Comparison of ENCODE assay signal across 1 cellular context in genomic region chr5:56816546-56817081, GRCh38.
TF ChIP-seq lines count a peak whose summit lies in the region.

No MANE protein-coding gene starts in this region.

TF ChIP-seq in HepG2, 621 proteins besides CTCF, POLR2A, EP300 and RAD21 (continued from another document and continues in another):
- TF ChIP-seq, protein P1, sequence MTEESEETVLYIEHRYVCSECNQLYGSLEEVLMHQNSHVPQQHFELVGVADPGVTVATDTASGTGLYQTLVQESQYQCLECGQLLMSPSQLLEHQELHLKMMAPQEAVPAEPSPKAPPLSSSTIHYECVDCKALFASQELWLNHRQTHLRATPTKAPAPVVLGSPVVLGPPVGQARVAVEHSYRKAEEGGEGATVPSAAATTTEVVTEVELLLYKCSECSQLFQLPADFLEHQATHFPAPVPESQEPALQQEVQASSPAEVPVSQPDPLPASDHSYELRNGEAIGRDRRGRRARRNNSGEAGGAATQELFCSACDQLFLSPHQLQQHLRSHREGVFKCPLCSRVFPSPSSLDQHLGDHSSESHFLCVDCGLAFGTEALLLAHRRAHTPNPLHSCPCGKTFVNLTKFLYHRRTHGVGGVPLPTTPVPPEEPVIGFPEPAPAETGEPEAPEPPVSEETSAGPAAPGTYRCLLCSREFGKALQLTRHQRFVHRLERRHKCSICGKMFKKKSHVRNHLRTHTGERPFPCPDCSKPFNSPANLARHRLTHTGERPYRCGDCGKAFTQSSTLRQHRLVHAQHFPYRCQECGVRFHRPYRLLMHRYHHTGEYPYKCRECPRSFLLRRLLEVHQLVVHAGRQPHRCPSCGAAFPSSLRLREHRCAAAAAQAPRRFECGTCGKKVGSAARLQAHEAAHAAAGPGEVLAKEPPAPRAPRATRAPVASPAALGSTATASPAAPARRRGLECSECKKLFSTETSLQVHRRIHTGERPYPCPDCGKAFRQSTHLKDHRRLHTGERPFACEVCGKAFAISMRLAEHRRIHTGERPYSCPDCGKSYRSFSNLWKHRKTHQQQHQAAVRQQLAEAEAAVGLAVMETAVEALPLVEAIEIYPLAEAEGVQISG (CRISPR knock-in tag; IDR thresholded peaks at IDR 0.05), result peak; percentile 42; the same call in 1 of the 2 replicates
- TF ChIP-seq ZNF83 (CRISPR knock-in tag; IDR thresholded peaks at IDR 0.05; ENCODE audit: borderline replicate concordance) (no peak), ZNF782 (CRISPR knock-in tag; IDR thresholded peaks at IDR 0.05; ENCODE audit: borderline replicate concordance) (no peak), ZBTB40 (IDR thresholded peaks at IDR 0.05) (no peak), ZBTB40 (CRISPR knock-in tag; IDR thresholded peaks at IDR 0.05) (no peak), ZHX2 (IDR thresholded peaks at IDR 0.05; ENCODE audit: low read depth) (no peak), ZHX2 (CRISPR knock-in tag; IDR thresholded peaks at IDR 0.05; ENCODE audit: borderline replicate concordance) (no peak), NKX3-1 (CRISPR knock-in tag; IDR thresholded peaks at IDR 0.05) (no peak), ZSCAN9 (CRISPR knock-in tag; IDR thresholded peaks at IDR 0.05; ENCODE audit: borderline replicate concordance) (0 out of 2 replicates have a peak, but pooled peaks have one; percentile 49), ZNF207 (IDR thresholded peaks at IDR 0.05; ENCODE audit: borderline replicate concordance) (no peak), FOSL1 (CRISPR knock-in tag; IDR thresholded peaks at IDR 0.05; ENCODE audit: borderline replicate concordance) (no peak), ELF1 (CRISPR knock-in tag; IDR thresholded peaks at IDR 0.05) (peak; percentile 49; the same call in 1 of the 2 replicates), NONO (IDR thresholded peaks at IDR 0.05) (no peak), NONO (CRISPR knock-in tag; conservative IDR thresholded peaks at IDR 0.05) (peak; percentile 27; the same call in 1 of the 2 replicates), SRF (IDR thresholded peaks at IDR 0.05; ENCODE audit: low read depth, low read length) (no peak), NCOA1 (CRISPR knock-in tag; IDR thresholded peaks at IDR 0.05) (no peak), ZNF468 (CRISPR knock-in tag; IDR thresholded peaks at IDR 0.05) (0 out of 2 replicates have a peak, but pooled peaks have one; percentile 50), ZMAT5 (CRISPR knock-in tag; IDR thresholded peaks at IDR 0.05; ENCODE audit: borderline replicate concordance, low read depth) (no peak), POGZ (CRISPR knock-in tag; IDR thresholded peaks at IDR 0.05) (no peak), CHD2 (IDR thresholded peaks at IDR 0.05; ENCODE audit: low read depth, low read length) (no peak), ETV5 (CRISPR knock-in tag; IDR thresholded peaks at IDR 0.05; ENCODE audit: borderline replicate concordance) (peak; percentile 95), ELF3 (CRISPR knock-in tag; IDR thresholded peaks at IDR 0.05) (peak; percentile 77), HMGXB3 (CRISPR knock-in tag; IDR thresholded peaks at IDR 0.05; ENCODE audit: borderline replicate concordance) (0 out of 2 replicates have a peak, but pooled peaks have one; percentile 15), ZNF749 (CRISPR knock-in tag; IDR thresholded peaks at IDR 0.05; ENCODE audit: borderline replicate concordance) (no peak)
- TF ChIP-seq, protein P2, sequence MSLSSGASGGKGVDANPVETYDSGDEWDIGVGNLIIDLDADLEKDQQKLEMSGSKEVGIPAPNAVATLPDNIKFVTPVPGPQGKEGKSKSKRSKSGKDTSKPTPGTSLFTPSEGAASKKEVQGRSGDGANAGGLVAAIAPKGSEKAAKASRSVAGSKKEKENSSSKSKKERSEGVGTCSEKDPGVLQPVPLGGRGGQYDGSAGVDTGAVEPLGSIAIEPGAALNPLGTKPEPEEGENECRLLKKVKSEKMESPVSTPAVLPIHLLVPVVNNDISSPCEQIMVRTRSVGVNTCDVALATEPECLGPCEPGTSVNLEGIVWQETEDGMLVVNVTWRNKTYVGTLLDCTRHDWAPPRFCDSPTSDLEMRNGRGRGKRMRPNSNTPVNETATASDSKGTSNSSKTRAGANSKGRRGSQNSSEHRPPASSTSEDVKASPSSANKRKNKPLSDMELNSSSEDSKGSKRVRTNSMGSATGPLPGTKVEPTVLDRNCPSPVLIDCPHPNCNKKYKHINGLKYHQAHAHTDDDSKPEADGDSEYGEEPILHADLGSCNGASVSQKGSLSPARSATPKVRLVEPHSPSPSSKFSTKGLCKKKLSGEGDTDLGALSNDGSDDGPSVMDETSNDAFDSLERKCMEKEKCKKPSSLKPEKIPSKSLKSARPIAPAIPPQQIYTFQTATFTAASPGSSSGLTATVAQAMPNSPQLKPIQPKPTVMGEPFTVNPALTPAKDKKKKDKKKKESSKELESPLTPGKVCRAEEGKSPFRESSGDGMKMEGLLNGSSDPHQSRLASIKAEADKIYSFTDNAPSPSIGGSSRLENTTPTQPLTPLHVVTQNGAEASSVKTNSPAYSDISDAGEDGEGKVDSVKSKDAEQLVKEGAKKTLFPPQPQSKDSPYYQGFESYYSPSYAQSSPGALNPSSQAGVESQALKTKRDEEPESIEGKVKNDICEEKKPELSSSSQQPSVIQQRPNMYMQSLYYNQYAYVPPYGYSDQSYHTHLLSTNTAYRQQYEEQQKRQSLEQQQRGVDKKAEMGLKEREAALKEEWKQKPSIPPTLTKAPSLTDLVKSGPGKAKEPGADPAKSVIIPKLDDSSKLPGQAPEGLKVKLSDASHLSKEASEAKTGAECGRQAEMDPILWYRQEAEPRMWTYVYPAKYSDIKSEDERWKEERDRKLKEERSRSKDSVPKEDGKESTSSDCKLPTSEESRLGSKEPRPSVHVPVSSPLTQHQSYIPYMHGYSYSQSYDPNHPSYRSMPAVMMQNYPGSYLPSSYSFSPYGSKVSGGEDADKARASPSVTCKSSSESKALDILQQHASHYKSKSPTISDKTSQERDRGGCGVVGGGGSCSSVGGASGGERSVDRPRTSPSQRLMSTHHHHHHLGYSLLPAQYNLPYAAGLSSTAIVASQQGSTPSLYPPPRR (CRISPR knock-in tag; IDR thresholded peaks at IDR 0.05; ENCODE audit: borderline replicate concordance), result no peak
